In genomic region chr20:54110457-54110856, GRCh38 we compare ENCODE assay signal across 26 cellular contexts. TPM values are rescaled to one million over a fixed set of nuclear protein-coding genes. Genes with fewer than 3 reads are reported as not detected.
DNase-seq lines count a peak whose midpoint lies in the region; ATAC-seq and TF ChIP-seq lines count a peak whose summit lies in the region.
"Had no signal": no experiment of that assay in that cellular context is flagged by ENCODE, and none has a peak within 500 bp of the region (broad histone marks: within the 10 kb centered on the region; RNA-seq: fewer than 3 reads in every experiment).

No MANE protein-coding gene starts in this region.

- no peak overlapping the region for H3K9ac ChIP-seq in smooth muscle cell (ENCODE audit: low read depth)
- H3K9ac ChIP-seq: GM23248 had no signal

- H3K27ac Mint-ChIP-seq in Calu3 (ENCODE audit: unreplicated experiment): peak overlapping the region; percentile 89
- H3K27ac Mint-ChIP-seq: B cell; CD8-positive, alpha-beta T cell had no signal

- no peaks in the 10 kb centered on the region for H3K9me2 ChIP-seq in PC-9 (ENCODE audit: insufficient read depth)

- peaks cover 7% of the 10 kb centered on the region for H3K9me3 Mint-ChIP-seq in Calu3 (ENCODE audit: low read depth, unreplicated experiment)
- H3K9me3 Mint-ChIP-seq: CD8-positive, alpha-beta T cell had no signal

- TF ChIP-seq CTCF in Calu3 (IDR thresholded peaks at IDR 0.05; ENCODE audit: unreplicated experiment): no peak
- no peak for TF ChIP-seq CTCF in PC-9 (conservative IDR thresholded peaks at IDR 0.05)
- no peak for TF ChIP-seq CTCF in foreskin keratinocyte (conservative IDR thresholded peaks at IDR 0.05)
- no peak for TF ChIP-seq CTCF in smooth muscle cell (IDR thresholded peaks at IDR 0.05; ENCODE audit: borderline replicate concordance, insufficient read depth, poor library complexity, severe bottlenecking)

- CTCF ChIA-PET in Calu3 (lab: Charles Lee): interaction anchor here (0.6 to 1.3 kb wide), 2 partner anchors 13 to 39 kb away, joined by 3 to 4 read pairs; no protein-coding TSS in a partner anchor
- CTCF ChIA-PET in PC-9 (lab: Charles Lee): no interaction called here

- no peaks in the 10 kb centered on the region for H3K36me3 ChIP-seq in PC-9 (ENCODE audit: low read depth)
- H3K36me3 ChIP-seq in smooth muscle cell (ENCODE audit: low read depth): no peaks in the 10 kb centered on the region

- H3K79me2 ChIP-seq in PC-9 (ENCODE audit: low read depth) (no peaks in the 10 kb centered on the region), smooth muscle cell (ENCODE audit: low read depth) (no peaks in the 10 kb centered on the region)

- H3K27me3 ChIP-seq in PC-9 (ENCODE audit: insufficient read depth, low read depth) (no peaks in the 10 kb centered on the region), foreskin keratinocyte (no peaks in the 10 kb centered on the region), smooth muscle cell (ENCODE audit: low read depth) (no peaks in the 10 kb centered on the region)

- H3K4me3 ChIP-seq in PC-9 (no peak overlapping the region), smooth muscle cell (no peak overlapping the region)
- H3K4me3 ChIP-seq: GM23248, SK-N-MC had no signal

- peaks cover 59% of the 10 kb centered on the region for H3K4me1 ChIP-seq in PC-9 (replicated peaks; ENCODE audit: insufficient read depth)
- H3K4me1 ChIP-seq in foreskin keratinocyte: peaks cover 36% of the 10 kb centered on the region
- peaks cover 4% of the 10 kb centered on the region for H3K4me1 ChIP-seq in smooth muscle cell (ENCODE audit: low read depth)

- H3K4me1 Mint-ChIP-seq in Calu3 (ENCODE audit: low read depth, unreplicated experiment): peaks cover 80% of the 10 kb centered on the region
- H3K4me1 Mint-ChIP-seq: B cell had no signal

- H4K20me1 ChIP-seq in PC-9 (ENCODE audit: insufficient read depth): no peaks in the 10 kb centered on the region
- no peaks in the 10 kb centered on the region for H4K20me1 ChIP-seq in smooth muscle cell (ENCODE audit: low read depth)

- no peak overlapping the region for H3K4me3 Mint-ChIP-seq in Calu3 (ENCODE audit: low read depth, unreplicated experiment)
- H3K4me3 Mint-ChIP-seq: B cell; CD8-positive, alpha-beta T cell had no signal

- H3K9me3 ChIP-seq in PC-9 (ENCODE audit: insufficient read depth, low read depth) (no peaks in the 10 kb centered on the region), smooth muscle cell (replicated peaks; ENCODE audit: low read depth) (no peaks in the 10 kb centered on the region)
- H3K9me3 ChIP-seq: Caco-2 had no signal

- H3K4me2 ChIP-seq in PC-9 (peak overlapping the region; percentile 7), smooth muscle cell (peak overlapping the region; percentile 2)

- ATAC-seq in foreskin keratinocyte: no peak
- ATAC-seq in HG02763 (IDR thresholded peaks at IDR 0.05; ENCODE audit: unreplicated experiment): no peak
- ATAC-seq in GM19328 (IDR thresholded peaks at IDR 0.05; ENCODE audit: unreplicated experiment): no peak
- ATAC-seq: CD8-positive, alpha-beta T cell; Panc1 had no signal

- H2AFZ ChIP-seq in PC-9: 0 out of 2 replicates have a peak overlapping the region, but pooled peaks have one; percentile 6
- no peak overlapping the region for H2AFZ ChIP-seq in smooth muscle cell (ENCODE audit: low read depth)
- H2AFZ ChIP-seq: GM23248 had no signal

- H3F3A ChIP-seq in PC-9 (ENCODE audit: insufficient read depth, low read depth) (peaks cover 30% of the 10 kb centered on the region), smooth muscle cell (ENCODE audit: low read depth) (peaks cover 7% of the 10 kb centered on the region)

- H3K27me3 Mint-ChIP-seq in Calu3 (ENCODE audit: unreplicated experiment): no peaks in the 10 kb centered on the region

- H3K27ac ChIP-seq in PC-9 (peak overlapping the region; percentile 70), foreskin keratinocyte (peak overlapping the region; percentile 21), smooth muscle cell (ENCODE audit: low read depth) (peak overlapping the region; percentile 40)
- H3K27ac ChIP-seq: C4-2B, GM23248, SK-N-MC had no signal

- intact Hi-C loops in Calu3 (cut with micrococcal nuclease; ENCODE audit: unreplicated experiment): no loop called here
- intact Hi-C loops in PC-9 (cut with micrococcal nuclease; ENCODE audit: unreplicated experiment): no loop called here

- POLR2A ChIA-PET in PC-9 (lab: Charles Lee; ENCODE audit: unreplicated experiment): no interaction called here

- WGBS in smooth muscle cell (ENCODE audit: low lambda C conversion rate): 45% methylated on average over 3 of the region's 3 CpGs

- no peak for DNase-seq in Calu3
- DNase-seq in PC-9: peak in 1 of 2 experiments; percentile 51
- no peak for DNase-seq in foreskin keratinocyte
- no peak for DNase-seq in smooth muscle cell (lab: John Stamatoyannopoulos, UW; ENCODE audit: unreplicated experiment)
- no peak for DNase-seq in hippocampal formation (lab: John Stamatoyannopoulos, UW)
- DNase-seq: Caco-2; CD8-positive, alpha-beta T cell; DND-41; H7; IMR-90; KG1; NCI-H1048; NCI-H1417; NCI-H1694; NCI-H2029 treated with DMSO at 0.1 percent for 48 hours; NCI-H2227 treated with DMSO at 0.1 percent for 48 hours; NCI-H69; SIG-M5 had no signal

- peaks cover 40% of the 10 kb centered on the region for H3K36me3 Mint-ChIP-seq in Calu3 (ENCODE audit: insufficient read depth, unreplicated experiment)
- H3K36me3 Mint-ChIP-seq: CD8-positive, alpha-beta T cell had no signal

- BruUV-seq in Calu3 (replicated peaks; lab: Mats Ljungman, UMichigan) (no TSS peak), PC-9 (replicated peaks; lab: Mats Ljungman, UMichigan) (no TSS peak)

RNA-seq across cellular contexts. Expression of gene BCAS1, which starts 40.1 kb away (rescaled TPM):
- 11.1 and 16.9 TPM in 2 replicates for total RNA-seq in Calu3 (2022)
- total RNA-seq in PC-9 (2021): 3.9 and 4.0 TPM in 2 replicates
- total RNA-seq in foreskin keratinocyte: not detected in 2 replicates
- not detected in 2 replicates for polyA plus RNA-seq in foreskin keratinocyte
- 0.09 and 0.18 TPM in 2 replicates for total RNA-seq in smooth muscle cell
- polyA plus RNA-seq in smooth muscle cell: 0.15 and 0.43 TPM in 2 replicates
- total RNA-seq: CD8-positive, alpha-beta T cell; GM23248; NCI-H460 had no signal
- polyA plus RNA-seq: IMR-90 had no signal
